In the genomic region with DNA sequence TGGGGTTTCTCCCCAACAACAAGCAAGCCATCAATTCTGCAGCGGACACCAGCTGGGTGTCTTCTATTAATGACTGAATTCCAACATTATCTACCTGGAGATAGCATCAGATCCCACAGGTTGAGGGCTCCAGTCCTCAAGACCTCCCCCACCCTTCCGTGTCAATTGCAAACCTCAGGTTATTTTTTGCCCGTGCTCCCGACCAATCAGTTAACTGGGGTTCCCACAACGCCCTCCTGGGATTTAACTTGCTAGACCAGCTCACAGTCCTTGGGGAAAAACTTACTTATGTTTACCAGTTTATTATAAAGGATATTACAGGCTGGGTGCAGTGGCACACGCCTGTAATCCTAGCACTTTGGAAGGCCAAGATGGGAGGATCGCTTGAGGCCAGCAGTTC, we compare ENCODE assay signal across 14 cellular contexts. TPM values are rescaled to one million over a fixed set of nuclear protein-coding genes. Genes with fewer than 3 reads are reported as not detected.
DNase-seq lines count a peak whose midpoint lies in the region; ATAC-seq and TF ChIP-seq lines count a peak whose summit lies in the region.
"Had no signal": no experiment of that assay in that cellular context is flagged by ENCODE, and none has a peak within 500 bp of the region (broad histone marks: within the 10 kb centered on the region; RNA-seq: fewer than 3 reads in every experiment).

No MANE protein-coding gene starts in this region.

- POLR2A ChIA-PET in CD8-positive, alpha-beta T cell (lab: Charles Lee) = interaction anchor here (1.2 kb wide), 1 partner anchor 10 kb away, joined by 3 read pairs; the partner anchor contains the start of gene DICER1

- H3K4me1 ChIP-seq in BLaER1 = peaks cover 90% of the 10 kb centered on the region
- H3K4me1 ChIP-seq in colonic mucosa = peaks cover 11% of the 10 kb centered on the region
- peaks cover 0 to 3% of the 10 kb centered on the region in 2 experiments for H3K4me1 ChIP-seq in trophoblast cell (ENCODE audit: control insufficient read depth in 1 of 2, insufficient read depth in 2 of 2, low read length in 2 of 2)
- peaks cover 35% of the 10 kb centered on the region for H3K4me1 ChIP-seq in CD8-positive, alpha-beta T cell (ENCODE audit: insufficient read depth, low read length)

- no peaks in the 10 kb centered on the region for H3K79me1 ChIP-seq in trophoblast cell (ENCODE audit: low read length)

- DNase-seq in colonic mucosa = no peak
- no peak for DNase-seq in trophoblast cell
- no peak for DNase-seq in CD8-positive, alpha-beta T cell
- DNase-seq: CD4-positive, CD25-positive, alpha-beta regulatory T cell; NCI-H1417; NCI-H1930; NCI-H748 treated with DMSO at 0.1 percent for 48 hours; RPMI8226; SIG-M5 had no signal

- no peak overlapping the region for H4K91ac ChIP-seq in trophoblast cell (ENCODE audit: low read depth, low read length)

- no peak overlapping the region for H3K23ac ChIP-seq in trophoblast cell (ENCODE audit: low read length)

- H3K36me3 ChIP-seq in BLaER1 (peaks cover 11% of the 10 kb centered on the region), colonic mucosa (no peaks in the 10 kb centered on the region), trophoblast cell (ENCODE audit: control insufficient read depth in 1 of 2, insufficient read depth in 2 of 2, low read length in 2 of 2) (no peaks in the 10 kb centered on the region)
- H3K36me3 ChIP-seq in CD8-positive, alpha-beta T cell (ENCODE audit: insufficient read depth, low read length) = no peaks in the 10 kb centered on the region

- peak overlapping the region; percentile 82 for H3K4me2 ChIP-seq in BLaER1
- H3K4me2 ChIP-seq in trophoblast cell (ENCODE audit: low read length) = no peak overlapping the region

- H3K27ac ChIP-seq in BLaER1 (peak overlapping the region; percentile 57), colonic mucosa (peak overlapping the region; percentile 76), trophoblast cell (ENCODE audit: low read depth, low read length) (no peak overlapping the region)
- H3K27ac ChIP-seq in CD8-positive, alpha-beta T cell (ENCODE audit: low read depth, low read length) = no peak overlapping the region

- H3K4ac ChIP-seq in trophoblast cell (ENCODE audit: low read depth, low read length) = peak overlapping the region; percentile 83

- H3K27me3 ChIP-seq in BLaER1 (no peaks in the 10 kb centered on the region), colonic mucosa (no peaks in the 10 kb centered on the region), trophoblast cell (ENCODE audit: insufficient read depth, low read length) (no peaks in the 10 kb centered on the region)
- no peaks in the 10 kb centered on the region for H3K27me3 ChIP-seq in CD8-positive, alpha-beta T cell (ENCODE audit: insufficient read depth, low read length)

- H4K20me1 ChIP-seq in BLaER1 = peaks cover 76% of the 10 kb centered on the region

- no peak overlapping the region for H3K27ac Mint-ChIP-seq in CD8-positive, alpha-beta T cell

- no peak overlapping the region for H2BK12ac ChIP-seq in trophoblast cell (ENCODE audit: low read length)

- no peak overlapping the region for H3K4me3 Mint-ChIP-seq in CD8-positive, alpha-beta T cell

- peaks cover 23% of the 10 kb centered on the region for H3K36me3 Mint-ChIP-seq in CD8-positive, alpha-beta T cell

- H3K4me3 ChIP-seq in BLaER1 (peak overlapping the region; percentile 51), colonic mucosa (no peak overlapping the region), trophoblast cell (ENCODE audit: low read depth, low read length) (no peak overlapping the region)
- H3K4me3 ChIP-seq in CD8-positive, alpha-beta T cell (ENCODE audit: low read depth, low read length) = no peak overlapping the region

- H2BK120ac ChIP-seq in trophoblast cell (ENCODE audit: insufficient read depth, low read length, poor library complexity) = no peak overlapping the region

- H2BK5ac ChIP-seq in trophoblast cell (ENCODE audit: low read depth, low read length, poor library complexity) = no peak overlapping the region

- no peak overlapping the region for H3K18ac ChIP-seq in trophoblast cell (ENCODE audit: low read length)

- H3K4me1 Mint-ChIP-seq in CD8-positive, alpha-beta T cell (ENCODE audit: low read depth) = peaks cover 79% of the 10 kb centered on the region

- H2AK5ac ChIP-seq in trophoblast cell (ENCODE audit: low read length) = no peak overlapping the region

- no peak overlapping the region for H3K14ac ChIP-seq in trophoblast cell (ENCODE audit: low read length)

- H2AFZ ChIP-seq in trophoblast cell (ENCODE audit: insufficient read depth, low read length, poor library complexity) = no peak overlapping the region

- TF ChIP-seq CTCF in colonic mucosa (IDR thresholded peaks at IDR 0.05) = no peak
- no peak for TF ChIP-seq CTCF in CD8-positive, alpha-beta T cell (IDR thresholded peaks at IDR 0.05)

- peaks cover 19% of the 10 kb centered on the region for H3K9me3 ChIP-seq in BLaER1
- no peaks in the 10 kb centered on the region for H3K9me3 ChIP-seq in colonic mucosa
- no peaks in the 10 kb centered on the region for H3K9me3 ChIP-seq in trophoblast cell (ENCODE audit: insufficient read depth, low read depth, low read length)
- no peaks in the 10 kb centered on the region for H3K9me3 ChIP-seq in CD8-positive, alpha-beta T cell (ENCODE audit: low read length)

- H3K27me3 Mint-ChIP-seq in CD8-positive, alpha-beta T cell (ENCODE audit: low read depth) = no peaks in the 10 kb centered on the region
- H3K27me3 Mint-ChIP-seq: CD4-positive, CD25-positive, alpha-beta regulatory T cell had no signal

- peaks cover 11% of the 10 kb centered on the region for H3K9me3 Mint-ChIP-seq in CD8-positive, alpha-beta T cell

- intact Hi-C loops in colonic mucosa (cut with DNase I) = no loop called here
- intact Hi-C loops in CD8-positive, alpha-beta T cell (cut with DNase I, micrococcal nuclease) = no loop called here

- H4K12ac ChIP-seq in trophoblast cell (ENCODE audit: low read depth, low read length) = no peak overlapping the region

- peaks cover 10% of the 10 kb centered on the region for H3K79me2 ChIP-seq in trophoblast cell (ENCODE audit: control insufficient read depth, insufficient read depth, low read length, poor library complexity)

- H3K9ac ChIP-seq in BLaER1 = peak overlapping the region; percentile 59; the same call in 1 of the 2 replicates
- H3K9ac ChIP-seq in colonic mucosa (ENCODE audit: low read depth in 2 of 2, low read length in 2 of 2) = no peak overlapping the region
- H3K9ac ChIP-seq in trophoblast cell (ENCODE audit: low read length) = no peak overlapping the region

- ATAC-seq in HG03108 (IDR thresholded peaks at IDR 0.05; ENCODE audit: unreplicated experiment) = peak; percentile 41
- ATAC-seq in HG02970 (IDR thresholded peaks at IDR 0.05; ENCODE audit: low FRiP score, unreplicated experiment) = no peak
- no peak for ATAC-seq in HG03045 (IDR thresholded peaks at IDR 0.05; ENCODE audit: unreplicated experiment)
- no peak for ATAC-seq in CD8-positive, alpha-beta T cell
- ATAC-seq: HCT116 had no signal

- CTCF ChIA-PET in CD8-positive, alpha-beta T cell (lab: Charles Lee) = interaction anchor here (1.1 kb wide), 1 partner anchor 38 kb away, joined by 3 read pairs; no protein-coding TSS in a partner anchor

- H4K8ac ChIP-seq in trophoblast cell (ENCODE audit: low read depth, low read length) = no peak overlapping the region

- no CpG with 5 or more reads among the region's 7 CpGs for WGBS in trophoblast cell (ENCODE audit: extremely low coverage, insufficient coverage, insufficient read length)

RNA-seq across cellular contexts. Expression of gene DICER1, which starts 9.7 kb away (rescaled TPM):
- total RNA-seq in colonic mucosa = 10 to 100 TPM; 49.3 to 53.7 TPM
- polyA plus RNA-seq in trophoblast cell (2013) = 91.5 and 95.6 TPM in 2 replicates
- total RNA-seq in CD8-positive, alpha-beta T cell = 10 to 100 TPM; 75.0 to 77.1 TPM

Comparison
In these comparisons a context has a peak if more than half of its experiments do, and no peak if none do; other contexts are left out.
1. H3K27ac ChIP-seq: peak in BLaER1 (single experiment) and colonic mucosa (single experiment); none in trophoblast cell (single experiment) and CD8-positive, alpha-beta T cell (single experiment).